Comparison of ENCODE assay signal across 12 cellular contexts in the genomic region with DNA sequence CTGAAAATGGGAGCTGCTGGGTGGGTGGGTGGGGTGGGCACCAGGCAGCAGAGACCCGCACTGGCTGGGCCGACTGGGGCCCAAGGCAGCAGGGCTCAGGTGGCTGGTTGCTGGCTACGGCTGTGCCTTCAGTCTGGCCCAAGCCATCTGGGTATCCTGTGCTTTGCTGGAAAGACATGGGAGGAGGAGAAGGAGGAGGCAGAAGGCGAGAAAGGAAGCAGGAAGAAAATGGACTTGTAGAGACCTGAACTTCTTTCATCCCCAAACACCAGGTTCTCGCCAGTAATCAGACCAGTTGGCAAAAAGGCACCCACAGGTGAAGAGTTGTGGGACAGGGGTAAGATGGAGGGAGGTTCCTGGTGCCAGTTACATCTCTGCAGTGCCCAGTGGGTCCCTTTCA.
"Had no signal": no experiment of that assay in that cellular context is flagged by ENCODE, and none has a peak within 500 bp of the region (broad histone marks: within the 10 kb centered on the region; RNA-seq: fewer than 3 reads in every experiment).

No MANE protein-coding gene starts in this region.

- H3K9me3 Mint-ChIP-seq: activated naive CD4-positive, alpha-beta T cell treated with anti-CD3 and anti-CD28 coated beads, Interleukin-2, amount 50 U/mL, for 72 hours; memory B cell; stimulated activated memory B cell treated with anti-CD40 and anti-IgM and Interleukin-4, amounts not matched to agents 10 μg/mL and 1 μg/mL and 100 μg/mL, for 72 hours had no signal

- H3K4me3 Mint-ChIP-seq: memory B cell; stimulated activated memory B cell treated with anti-CD40 and anti-IgM and Interleukin-4, amounts not matched to agents 10 μg/mL and 1 μg/mL and 100 μg/mL, for 72 hours; T-helper 17 cell had no signal

- DNase-seq: activated CD4-positive, alpha-beta T cell treated with anti-CD3 and anti-CD28 coated beads, Interleukin-2, amount 50 U/mL, for 1 hour; activated T-cell treated with anti-CD3 and anti-CD28 coated beads for 4 hours; amniotic stem cell; brain microvascular endothelial cell; spleen; stimulated activated CD4-positive, alpha-beta T cell treated with anti-CD3 and anti-CD28 coated beads, Interleukin-1b, Interleukin-23, amount 100 ng/mL, for 48 hours; T-helper 17 cell; transverse colon had no signal

- H3K36me3 Mint-ChIP-seq: activated naive CD4-positive, alpha-beta T cell treated with anti-CD3 and anti-CD28 coated beads, Interleukin-2, amount 50 U/mL, for 72 hours; memory B cell; stimulated activated memory B cell treated with anti-CD40 and anti-IgM and Interleukin-4, amounts not matched to agents 10 μg/mL and 1 μg/mL and 100 μg/mL, for 72 hours had no signal

- H3K27ac Mint-ChIP-seq: activated naive CD4-positive, alpha-beta T cell treated with anti-CD3 and anti-CD28 coated beads, Interleukin-2, amount 50 U/mL, for 72 hours; memory B cell; stimulated activated memory B cell treated with anti-CD40 and anti-IgM and Interleukin-4, amounts not matched to agents 10 μg/mL and 1 μg/mL and 100 μg/mL, for 72 hours; T-helper 17 cell had no signal

- ATAC-seq: activated naive CD4-positive, alpha-beta T cell treated with anti-CD3 and anti-CD28 coated beads, Interleukin-2, amount 50 U/mL, for 72 hours; left lobe of liver; T-helper 17 cell had no signal
